In genomic region chr11:73661035-73661628, GRCh38 we compare ENCODE assay signal across 8 cellular contexts.
DNase-seq lines count a peak whose midpoint lies in the region; ATAC-seq lines count a peak whose summit lies in the region.

No MANE protein-coding gene starts in this region.

- ATAC-seq in HG02642 (IDR thresholded peaks at IDR 0.05; ENCODE audit: poor library complexity, unreplicated experiment) = peak; percentile 83
- no peak for ATAC-seq in HG03097 (IDR thresholded peaks at IDR 0.05; ENCODE audit: low FRiP score, unreplicated experiment)

- peak overlapping the region; percentile 38 for H3K27ac ChIP-seq in caudate nucleus (ENCODE audit: low read depth, low read length)

- DNase-seq in ELR (ENCODE audit: low read depth) (peak; percentile 89), NCI-H2171 treated with DMSO at 0.1 percent for 48 hours (lab: John Stamatoyannopoulos, UW) (peak; percentile 47), caudate nucleus (lab: John Stamatoyannopoulos, UW) (peak; percentile 40 to 91 (median 80)), iris pigment epithelial cell (ENCODE audit: low read depth) (peak; percentile 73)
- peak; percentile 67 for DNase-seq in activated CD4-positive, CD25-positive, alpha-beta regulatory T cell treated with anti-CD3 and anti-CD28 coated beads, Interleukin-2, amount 50 U/mL, for 16 hours (ENCODE audit: low read depth, low spot score)
- peak; percentile 76 to 91 for DNase-seq in stimulated activated CD4-positive, alpha-beta T cell treated with anti-CD3 and anti-CD28 coated beads, Interleukin-12 subunit alpha, Interleukin-12 subunit beta, amount 100 ng/mL, for 24 hours (ENCODE audit: low read depth in 2 of 2)
